ENCODE assay signal across 1 cellular context in genomic region chr10:11517150-11517549, GRCh38.
TF ChIP-seq lines count a peak whose summit lies in the region.

No MANE protein-coding gene starts in this region.

TF ChIP-seq in GM12878, 131 proteins besides CTCF, POLR2A, EP300 and RAD21 (continued from another document and continues in another):
- peak; percentile 60 for TF ChIP-seq BCL3 (IDR thresholded peaks at IDR 0.05; ENCODE audit: borderline replicate concordance, insufficient read depth, low read depth, low read length, poor library complexity, severe bottlenecking)
- TF ChIP-seq REST (IDR thresholded peaks at IDR 0.05; ENCODE audit: low read depth, low read length): no peak
- TF ChIP-seq JUNB (IDR thresholded peaks at IDR 0.05): peak; percentile 83
- TF ChIP-seq PAX8 (IDR thresholded peaks at IDR 0.05): no peak
- TF ChIP-seq RELB (IDR thresholded peaks at IDR 0.05; ENCODE audit: low read depth): no peak
- peak; percentile 29 to 54; a peak in 2 of 4 replicates for TF ChIP-seq IKZF2 (IDR thresholded peaks at IDR 0.05)
- no peak for TF ChIP-seq ZZZ3 (IDR thresholded peaks at IDR 0.05; ENCODE audit: control insufficient read depth, insufficient read length, low read depth)
- no peak for TF ChIP-seq ZBTB11 (CRISPR knock-in tag; IDR thresholded peaks at IDR 0.05)
- TF ChIP-seq SUZ12 (IDR thresholded peaks at IDR 0.05; ENCODE audit: unreplicated experiment): no peak
- no peak for TF ChIP-seq TBL1XR1 (IDR thresholded peaks at IDR 0.05; ENCODE audit: low read depth, low read length)
- TF ChIP-seq SPI1 (IDR thresholded peaks at IDR 0.05; ENCODE audit: borderline replicate concordance, insufficient read depth, low read depth, low read length): no peak
- TF ChIP-seq NFYA (IDR thresholded peaks at IDR 0.05; ENCODE audit: borderline replicate concordance, low read depth, low read length): no peak
- 0 out of 2 replicates have a peak, but pooled peaks have one; percentile 38 for TF ChIP-seq MEF2A (IDR thresholded peaks at IDR 0.05; ENCODE audit: insufficient read depth, low read depth, low read length)
- no peak for TF ChIP-seq ZNF592 (IDR thresholded peaks at IDR 0.05)
- no peak for TF ChIP-seq ZBTB4 (CRISPR knock-in tag; IDR thresholded peaks at IDR 0.05)
- no peak for TF ChIP-seq ATF7 (IDR thresholded peaks at IDR 0.05; ENCODE audit: low read depth)
- TF ChIP-seq NR2C1 (IDR thresholded peaks at IDR 0.05): no peak
- no peak for TF ChIP-seq RFX5 (IDR thresholded peaks at IDR 0.05; ENCODE audit: low read depth, low read length)
- no peak for TF ChIP-seq MEF2B (IDR thresholded peaks at IDR 0.05; ENCODE audit: partially characterized antibody, poor library complexity, severe bottlenecking)
- TF ChIP-seq YY1 (IDR thresholded peaks at IDR 0.05; ENCODE audit: low read depth, low read length): 0 out of 2 replicates have a peak, but pooled peaks have one; percentile 21
- no peak for TF ChIP-seq ZNF24 (IDR thresholded peaks at IDR 0.05)
- 0 out of 2 replicates have a peak, but pooled peaks have one; percentile 52 for TF ChIP-seq TCF3 (IDR thresholded peaks at IDR 0.05; ENCODE audit: borderline replicate concordance, insufficient read depth, low read depth, low read length)
- TF ChIP-seq TCF12 (IDR thresholded peaks at IDR 0.05; ENCODE audit: low read depth, low read length): peak; percentile 25; the same call in 1 of the 2 replicates
- TF ChIP-seq ATF2 (IDR thresholded peaks at IDR 0.05; ENCODE audit: low read length): peak; percentile 67; the same call in 1 of the 2 replicates
- peak; percentile 64 for TF ChIP-seq NFIC (IDR thresholded peaks at IDR 0.05; ENCODE audit: low read depth, low read length)
- TF ChIP-seq ETV6 (conservative IDR thresholded peaks at IDR 0.05 in 1 of 2, IDR thresholded peaks at IDR 0.05 in 1 of 2; ENCODE audit: borderline replicate concordance in 1 of 2, low read depth in 1 of 2): peak in 1 of 2 experiments; percentile 77; a peak in 2 of 4 replicates
- peak; percentile 70 for TF ChIP-seq RUNX3 (IDR thresholded peaks at IDR 0.05; ENCODE audit: low read length)
- no peak for TF ChIP-seq POU2F2 (IDR thresholded peaks at IDR 0.05; ENCODE audit: borderline replicate concordance, low read depth, low read length)
- TF ChIP-seq SMC3 (IDR thresholded peaks at IDR 0.05; ENCODE audit: borderline replicate concordance, low read length): peak; percentile 22; the same call in 1 of the 2 replicates
- peak; percentile 40 for TF ChIP-seq IKZF1 (conservative IDR thresholded peaks at IDR 0.05)
- TF ChIP-seq FOS (IDR thresholded peaks at IDR 0.05; ENCODE audit: borderline replicate concordance, extremely low read depth, insufficient read length): no peak
- TF ChIP-seq SRF (IDR thresholded peaks at IDR 0.05; ENCODE audit: low read depth in 2 of 2, low read length in 2 of 2): no peak
- no peak for TF ChIP-seq CBFB (IDR thresholded peaks at IDR 0.05; ENCODE audit: low read depth)
- no peak for TF ChIP-seq NRF1 (conservative IDR thresholded peaks at IDR 0.05; ENCODE audit: low read depth, low read length)
- TF ChIP-seq POLR2AphosphoS2 (IDR thresholded peaks at IDR 0.05; ENCODE audit: low read depth, low read length): no peak
- 0 out of 2 replicates have a peak, but pooled peaks have one; percentile 41 for TF ChIP-seq ZBED1 (IDR thresholded peaks at IDR 0.05; ENCODE audit: borderline replicate concordance)
- no peak for TF ChIP-seq TAF1 (IDR thresholded peaks at IDR 0.05; ENCODE audit: borderline replicate concordance, low read depth, low read length)
- peak; percentile 48; the same call in 1 of the 2 replicates for TF ChIP-seq DPF2 (IDR thresholded peaks at IDR 0.05)
